ENCODE assay signal across 1 cellular context in the genomic region with DNA sequence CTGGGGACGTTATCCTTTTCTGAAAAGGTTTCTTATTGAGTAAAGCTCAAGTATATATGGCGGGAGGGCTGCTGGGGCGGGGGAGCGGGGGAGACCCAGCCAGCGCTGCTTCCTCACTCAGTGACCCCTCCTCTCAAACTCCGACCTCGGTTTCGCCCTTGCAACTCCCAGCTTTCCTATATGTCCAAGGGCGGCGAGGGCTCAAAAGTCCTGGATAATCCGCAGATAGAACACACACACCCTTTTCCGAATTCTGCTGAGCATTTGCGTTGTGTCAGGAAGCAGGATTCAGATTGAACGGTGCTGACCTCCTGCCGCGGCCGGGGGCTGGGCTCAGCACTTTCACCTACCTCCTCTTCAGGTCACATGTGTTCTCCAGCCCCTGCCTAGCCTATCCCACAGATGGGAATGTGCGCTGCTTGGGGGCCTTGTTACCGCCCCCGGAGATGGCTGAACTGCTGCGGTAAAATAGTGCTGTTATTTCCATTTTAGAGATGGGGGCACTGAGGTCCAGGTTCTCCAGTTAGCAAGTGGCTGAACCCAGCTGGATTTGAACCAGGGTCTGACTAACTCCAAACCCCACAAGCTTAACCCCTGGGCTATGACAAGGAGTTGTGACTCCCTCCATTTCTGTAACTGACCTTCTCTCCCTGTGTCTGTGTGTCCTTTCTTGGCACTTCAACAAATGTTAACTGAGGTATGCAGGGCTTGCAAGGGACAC.
TF ChIP-seq lines count a peak whose summit lies in the region.

No MANE protein-coding gene starts in this region.

TF ChIP-seq in IMR-90, 13 proteins besides CTCF, POLR2A, EP300 and RAD21:
- TF ChIP-seq FOS (IDR thresholded peaks at IDR 0.05; ENCODE audit: low read depth, low read length) (no peak), SMC3 (IDR thresholded peaks at IDR 0.05; ENCODE audit: low read depth, low read length) (no peak), CEBPB (IDR thresholded peaks at IDR 0.05; ENCODE audit: low read depth, low read length) (no peak)
